Comparison of ENCODE assay signal across 8 cellular contexts in the genomic region with DNA sequence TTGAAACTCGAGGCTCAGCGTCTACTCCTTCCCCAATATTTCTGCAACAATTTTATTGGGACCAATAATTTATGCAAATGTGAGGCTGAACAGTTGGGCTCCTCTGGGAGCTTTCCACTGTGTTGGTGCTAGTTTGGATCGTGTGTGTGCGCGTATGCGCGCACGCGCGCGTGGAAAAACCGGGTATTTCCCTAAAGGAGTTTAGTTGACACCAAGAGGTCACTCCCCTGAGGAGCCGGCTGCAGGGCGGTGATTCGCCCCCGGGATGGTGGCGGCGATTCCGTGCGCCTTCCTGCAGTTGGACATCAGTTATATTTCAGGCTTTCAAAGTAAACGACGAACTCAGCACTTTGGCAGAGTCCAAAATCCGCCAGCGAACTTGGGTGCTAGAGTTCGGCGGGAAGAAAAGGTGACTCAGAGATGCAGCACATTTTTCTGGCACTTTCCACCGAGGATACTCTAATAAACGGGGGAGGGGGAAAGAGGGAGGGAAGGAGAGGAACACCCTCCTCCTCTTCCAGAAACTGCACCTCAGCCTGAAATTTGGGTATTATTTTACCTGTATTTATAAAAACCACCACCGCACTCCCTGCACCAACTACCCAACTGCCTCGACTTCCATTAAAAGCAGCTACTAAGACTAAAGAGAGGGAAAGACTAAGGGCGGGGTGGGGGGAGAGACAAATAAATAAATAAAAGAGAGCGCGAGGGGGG.
DNase-seq lines count a peak whose midpoint lies in the region; ATAC-seq and TF ChIP-seq lines count a peak whose summit lies in the region.

No MANE protein-coding gene starts in this region.

- peak overlapping the region; percentile 66 for H3K4me3 ChIP-seq in A673 (ENCODE audit: low read depth, low read length, poor library complexity, severe bottlenecking)
- H3K4me3 ChIP-seq in GM08714 (ENCODE audit: low read length): peak overlapping the region; percentile 94
- H3K4me3 ChIP-seq in lung: peak overlapping the region; percentile 48
- H3K4me3 ChIP-seq in thoracic aorta: peak overlapping the region; percentile 42

- H3K36me3 ChIP-seq in A673 (ENCODE audit: insufficient read depth, low read length, poor library complexity, severe bottlenecking) (no peaks in the 10 kb centered on the region), lung (ENCODE audit: control insufficient read depth in 2 of 2, insufficient read depth in 2 of 2, low read length in 2 of 2) (no peaks in the 10 kb centered on the region), thoracic aorta (no peaks in the 10 kb centered on the region)

- DNase-seq in A673 (ENCODE audit: low spot score) (peak; percentile 44), NCI-H460 (ENCODE audit: extremely low read depth, low read depth) (peak; percentile 17), caudate nucleus (lab: John Stamatoyannopoulos, UW) (peak in 55 of 61 donors; percentile 15 to 84 (median 56)), lung (ENCODE audit: low spot score) (no peak), thoracic aorta (ENCODE audit: low spot score) (no peak), SIG-M5 treated with dmso at 0.1 percent for 504 hours (lab: John Stamatoyannopoulos, UW; ENCODE audit: unreplicated experiment) (no peak)

- POLR2A ChIA-PET in A673 (lab: Charles Lee; ENCODE audit: low non-redundant PET): no interaction called here

- intact Hi-C loops in A673 (cut with micrococcal nuclease; ENCODE audit: unreplicated experiment): no loop called here

- no peak overlapping the region for H3K27ac ChIP-seq in A673 (ENCODE audit: low read depth, low read length, poor library complexity, severe bottlenecking)
- peak overlapping the region; percentile 97 for H3K27ac ChIP-seq in caudate nucleus (ENCODE audit: low read depth, low read length)
- no peak overlapping the region for H3K27ac ChIP-seq in lung (ENCODE audit: low read depth in 1 of 2, low read length in 1 of 2)
- H3K27ac ChIP-seq in thoracic aorta: no peak overlapping the region

- CTCF ChIA-PET in A673 (lab: Charles Lee): no interaction called here

- ATAC-seq in lung (ENCODE audit: insufficient read depth, low FRiP score) (no peak), thoracic aorta (ENCODE audit: insufficient number of reproducible peaks, low FRiP score, low read depth) (no peak), GM18907 (IDR thresholded peaks at IDR 0.05; ENCODE audit: unreplicated experiment) (no peak)

- H3K27me3 ChIP-seq in A673 (replicated peaks; ENCODE audit: insufficient read depth, low read depth, low read length, poor library complexity): peaks cover 5% of the 10 kb centered on the region
- H3K27me3 ChIP-seq in lung (ENCODE audit: control insufficient read depth, insufficient read depth): no peaks in the 10 kb centered on the region
- no peaks in the 10 kb centered on the region for H3K27me3 ChIP-seq in thoracic aorta (replicated peaks; ENCODE audit: insufficient read depth)

- H3K9me3 ChIP-seq in A673 (ENCODE audit: low read depth, low read length, poor library complexity, severe bottlenecking) (no peaks in the 10 kb centered on the region), lung (ENCODE audit: control insufficient read depth in 2 of 2, insufficient read depth in 1 of 2, low read length in 1 of 2) (no peaks in the 10 kb centered on the region), thoracic aorta (no peaks in the 10 kb centered on the region)

- H3K4me1 ChIP-seq in A673 (ENCODE audit: insufficient read depth, low read length, poor library complexity, severe bottlenecking) (no peaks in the 10 kb centered on the region), lung (ENCODE audit: control insufficient read depth in 2 of 2, insufficient read depth in 2 of 2, low read length in 2 of 2) (peaks cover 3 to 8% of the 10 kb centered on the region in 2 donors), thoracic aorta (ENCODE audit: control insufficient read depth in 1 of 2, low read depth in 2 of 2) (no peaks in the 10 kb centered on the region)

- WGBS in lung, 2 donors: 1% methylated on average over 33 of the region's 33 CpGs

- TF ChIP-seq CTCF in A673 (conservative IDR thresholded peaks at IDR 0.05; ENCODE audit: low read depth, low read length) (no peak), lung (IDR thresholded peaks at IDR 0.05; ENCODE audit: control extremely low read depth, extremely low read depth) (no peak), thoracic aorta (IDR thresholded peaks at IDR 0.05) (no peak)

- no TSS peak for BruUV-seq in A673 (replicated peaks; lab: Mats Ljungman, UMichigan)

Comparison
In these comparisons a context has a peak if more than half of its experiments do, and no peak if none do; other contexts are left out.
1. DNase-seq: peak in A673 (single experiment), NCI-H460 (single experiment) and caudate nucleus (55 of 61); none in lung (single experiment), thoracic aorta (single experiment) and SIG-M5 treated with dmso at 0.1 percent for 504 hours (single experiment).
2. H3K4me3 ChIP-seq: peak in every context shown above with its lines; median percentile 94 in GM08714; 66 in A673; 48 in lung; 42 in thoracic aorta.